Comparison of ENCODE assay signal across 1 cellular context in the genomic region with DNA sequence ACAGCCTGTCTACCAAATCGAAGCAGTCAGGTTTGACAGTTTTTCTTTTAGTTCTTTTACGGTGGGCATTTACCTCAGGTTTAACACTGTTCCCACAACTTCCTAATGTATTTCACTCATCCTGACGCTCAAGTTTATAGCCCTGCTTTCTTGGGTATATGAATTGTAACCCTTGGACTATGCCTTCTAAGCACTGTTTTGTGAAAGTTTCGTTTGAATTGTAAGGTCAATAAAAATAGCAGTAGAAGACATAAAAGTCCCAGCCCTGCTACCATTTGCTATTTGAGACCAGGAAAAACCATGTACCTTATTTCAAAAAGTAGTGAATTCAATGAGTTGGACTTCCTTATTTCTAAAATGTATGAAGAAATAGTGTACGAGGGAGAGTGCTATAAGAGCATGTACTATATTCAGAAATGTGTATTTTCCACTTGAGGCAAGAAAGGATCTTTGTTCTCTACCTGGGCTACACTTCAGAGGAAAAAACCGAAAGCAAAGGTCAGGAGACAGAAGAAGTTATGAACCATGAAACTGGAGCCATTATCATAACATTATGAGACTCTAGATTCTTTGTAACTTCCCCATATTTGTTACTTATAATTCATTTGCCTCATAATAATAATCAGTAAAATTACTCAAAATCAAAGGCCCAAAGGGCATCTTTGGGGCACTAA.
A peak's percentile ranks its signal among the peaks of the same experiment; 100 is the strongest.
TF ChIP-seq lines count a peak whose summit lies in the region.

No MANE protein-coding gene starts in this region.

TF ChIP-seq in HepG2, 621 proteins besides CTCF, POLR2A, EP300 and RAD21 (continues in another document):
- TF ChIP-seq ZNF44 (CRISPR knock-in tag; IDR thresholded peaks at IDR 0.05) (no peak), ZFP36L2 (CRISPR knock-in tag; IDR thresholded peaks at IDR 0.05) (no peak), KMT2B (CRISPR knock-in tag; IDR thresholded peaks at IDR 0.05) (no peak), NR2F1 (CRISPR knock-in tag; IDR thresholded peaks at IDR 0.05) (no peak), GATAD2A (CRISPR knock-in tag; IDR thresholded peaks at IDR 0.05) (peak; percentile 74), ZNF564 (CRISPR knock-in tag; IDR thresholded peaks at IDR 0.05) (no peak), ZNF543 (CRISPR knock-in tag; IDR thresholded peaks at IDR 0.05) (no peak), ZNF724P (CRISPR knock-in tag; IDR thresholded peaks at IDR 0.05; ENCODE audit: borderline replicate concordance) (no peak), GATAD1 (CRISPR knock-in tag; IDR thresholded peaks at IDR 0.05) (no peak), ERF (CRISPR knock-in tag; IDR thresholded peaks at IDR 0.05) (0 out of 2 replicates have a peak, but pooled peaks have one; percentile 20), CBX1 (IDR thresholded peaks at IDR 0.05; ENCODE audit: low read depth) (no peak), MBD4 (IDR thresholded peaks at IDR 0.05; ENCODE audit: borderline replicate concordance, low read length) (peak; percentile 79; the same call in 1 of the 2 replicates), AKNA (CRISPR knock-in tag; IDR thresholded peaks at IDR 0.05; ENCODE audit: borderline replicate concordance) (no peak), ZNF264 (CRISPR knock-in tag; IDR thresholded peaks at IDR 0.05) (no peak), SP5 (CRISPR knock-in tag; IDR thresholded peaks at IDR 0.05; ENCODE audit: borderline replicate concordance, low read depth) (no peak), FOXK1 (CRISPR knock-in tag; IDR thresholded peaks at IDR 0.05; ENCODE audit: borderline replicate concordance, low read depth) (no peak), ZNF678 (CRISPR knock-in tag; IDR thresholded peaks at IDR 0.05) (no peak), GLMP (CRISPR knock-in tag; IDR thresholded peaks at IDR 0.05; ENCODE audit: borderline replicate concordance) (no peak), ZFYVE20 (CRISPR knock-in tag; IDR thresholded peaks at IDR 0.05; ENCODE audit: borderline replicate concordance, low read depth) (no peak), ZNF839 (CRISPR knock-in tag; IDR thresholded peaks at IDR 0.05; ENCODE audit: borderline replicate concordance) (no peak), MYNN (CRISPR knock-in tag; IDR thresholded peaks at IDR 0.05; ENCODE audit: low read depth) (no peak), NPAS2 (CRISPR knock-in tag; IDR thresholded peaks at IDR 0.05; ENCODE audit: borderline replicate concordance) (no peak), SMARCC2 (IDR thresholded peaks at IDR 0.05) (no peak), CC2D1A (CRISPR knock-in tag; IDR thresholded peaks at IDR 0.05) (no peak), ASH2L (IDR thresholded peaks at IDR 0.05; ENCODE audit: insufficient read length, low read depth, low read length) (peak; percentile 80), RXRB (CRISPR knock-in tag; IDR thresholded peaks at IDR 0.05; ENCODE audit: borderline replicate concordance) (peak; percentile 34; the same call in 1 of the 2 replicates), ZNF441 (CRISPR knock-in tag; IDR thresholded peaks at IDR 0.05; ENCODE audit: borderline replicate concordance) (no peak), ARID4A (CRISPR knock-in tag; IDR thresholded peaks at IDR 0.05; ENCODE audit: borderline replicate concordance) (0 out of 2 replicates have a peak, but pooled peaks have one; percentile 14), HMG20A (CRISPR knock-in tag; IDR thresholded peaks at IDR 0.05; ENCODE audit: borderline replicate concordance) (peak; percentile 31; the same call in 1 of the 2 replicates), HNF4G (IDR thresholded peaks at IDR 0.05; ENCODE audit: borderline replicate concordance, low read depth, low read length) (peak; percentile 69; the same call in 1 of the 2 replicates), HNF4G (CRISPR knock-in tag; IDR thresholded peaks at IDR 0.05; ENCODE audit: borderline replicate concordance, low read depth) (no peak), KDM5A (IDR thresholded peaks at IDR 0.05; ENCODE audit: borderline replicate concordance, low read length) (no peak; the same call in 1 of the 2 replicates), MED1 (CRISPR knock-in tag; IDR thresholded peaks at IDR 0.05) (0 out of 2 replicates have a peak, but pooled peaks have one; percentile 33), IRX3 (CRISPR knock-in tag; IDR thresholded peaks at IDR 0.05; ENCODE audit: borderline replicate concordance, low read depth) (no peak)
- TF ChIP-seq, protein P1, sequence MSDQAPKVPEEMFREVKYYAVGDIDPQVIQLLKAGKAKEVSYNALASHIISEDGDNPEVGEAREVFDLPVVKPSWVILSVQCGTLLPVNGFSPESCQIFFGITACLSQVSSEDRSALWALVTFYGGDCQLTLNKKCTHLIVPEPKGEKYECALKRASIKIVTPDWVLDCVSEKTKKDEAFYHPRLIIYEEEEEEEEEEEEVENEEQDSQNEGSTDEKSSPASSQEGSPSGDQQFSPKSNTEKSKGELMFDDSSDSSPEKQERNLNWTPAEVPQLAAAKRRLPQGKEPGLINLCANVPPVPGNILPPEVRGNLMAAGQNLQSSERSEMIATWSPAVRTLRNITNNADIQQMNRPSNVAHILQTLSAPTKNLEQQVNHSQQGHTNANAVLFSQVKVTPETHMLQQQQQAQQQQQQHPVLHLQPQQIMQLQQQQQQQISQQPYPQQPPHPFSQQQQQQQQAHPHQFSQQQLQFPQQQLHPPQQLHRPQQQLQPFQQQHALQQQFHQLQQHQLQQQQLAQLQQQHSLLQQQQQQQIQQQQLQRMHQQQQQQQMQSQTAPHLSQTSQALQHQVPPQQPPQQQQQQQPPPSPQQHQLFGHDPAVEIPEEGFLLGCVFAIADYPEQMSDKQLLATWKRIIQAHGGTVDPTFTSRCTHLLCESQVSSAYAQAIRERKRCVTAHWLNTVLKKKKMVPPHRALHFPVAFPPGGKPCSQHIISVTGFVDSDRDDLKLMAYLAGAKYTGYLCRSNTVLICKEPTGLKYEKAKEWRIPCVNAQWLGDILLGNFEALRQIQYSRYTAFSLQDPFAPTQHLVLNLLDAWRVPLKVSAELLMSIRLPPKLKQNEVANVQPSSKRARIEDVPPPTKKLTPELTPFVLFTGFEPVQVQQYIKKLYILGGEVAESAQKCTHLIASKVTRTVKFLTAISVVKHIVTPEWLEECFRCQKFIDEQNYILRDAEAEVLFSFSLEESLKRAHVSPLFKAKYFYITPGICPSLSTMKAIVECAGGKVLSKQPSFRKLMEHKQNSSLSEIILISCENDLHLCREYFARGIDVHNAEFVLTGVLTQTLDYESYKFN (CRISPR knock-in tag; conservative IDR thresholded peaks at IDR 0.05) = peak; percentile 54
- TF ChIP-seq, protein P2, sequence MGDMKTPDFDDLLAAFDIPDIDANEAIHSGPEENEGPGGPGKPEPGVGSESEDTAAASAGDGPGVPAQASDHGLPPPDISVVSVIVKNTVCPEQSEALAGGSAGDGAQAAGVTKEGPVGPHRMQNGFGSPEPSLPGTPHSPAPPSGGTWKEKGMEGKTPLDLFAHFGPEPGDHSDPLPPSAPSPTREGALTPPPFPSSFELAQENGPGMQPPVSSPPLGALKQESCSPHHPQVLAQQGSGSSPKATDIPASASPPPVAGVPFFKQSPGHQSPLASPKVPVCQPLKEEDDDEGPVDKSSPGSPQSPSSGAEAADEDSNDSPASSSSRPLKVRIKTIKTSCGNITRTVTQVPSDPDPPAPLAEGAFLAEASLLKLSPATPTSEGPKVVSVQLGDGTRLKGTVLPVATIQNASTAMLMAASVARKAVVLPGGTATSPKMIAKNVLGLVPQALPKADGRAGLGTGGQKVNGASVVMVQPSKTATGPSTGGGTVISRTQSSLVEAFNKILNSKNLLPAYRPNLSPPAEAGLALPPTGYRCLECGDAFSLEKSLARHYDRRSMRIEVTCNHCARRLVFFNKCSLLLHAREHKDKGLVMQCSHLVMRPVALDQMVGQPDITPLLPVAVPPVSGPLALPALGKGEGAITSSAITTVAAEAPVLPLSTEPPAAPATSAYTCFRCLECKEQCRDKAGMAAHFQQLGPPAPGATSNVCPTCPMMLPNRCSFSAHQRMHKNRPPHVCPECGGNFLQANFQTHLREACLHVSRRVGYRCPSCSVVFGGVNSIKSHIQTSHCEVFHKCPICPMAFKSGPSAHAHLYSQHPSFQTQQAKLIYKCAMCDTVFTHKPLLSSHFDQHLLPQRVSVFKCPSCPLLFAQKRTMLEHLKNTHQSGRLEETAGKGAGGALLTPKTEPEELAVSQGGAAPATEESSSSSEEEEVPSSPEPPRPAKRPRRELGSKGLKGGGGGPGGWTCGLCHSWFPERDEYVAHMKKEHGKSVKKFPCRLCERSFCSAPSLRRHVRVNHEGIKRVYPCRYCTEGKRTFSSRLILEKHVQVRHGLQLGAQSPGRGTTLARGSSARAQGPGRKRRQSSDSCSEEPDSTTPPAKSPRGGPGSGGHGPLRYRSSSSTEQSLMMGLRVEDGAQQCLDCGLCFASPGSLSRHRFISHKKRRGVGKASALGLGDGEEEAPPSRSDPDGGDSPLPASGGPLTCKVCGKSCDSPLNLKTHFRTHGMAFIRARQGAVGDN (CRISPR knock-in tag; IDR thresholded peaks at IDR 0.05) = no peak
- TF ChIP-seq, protein P3, sequence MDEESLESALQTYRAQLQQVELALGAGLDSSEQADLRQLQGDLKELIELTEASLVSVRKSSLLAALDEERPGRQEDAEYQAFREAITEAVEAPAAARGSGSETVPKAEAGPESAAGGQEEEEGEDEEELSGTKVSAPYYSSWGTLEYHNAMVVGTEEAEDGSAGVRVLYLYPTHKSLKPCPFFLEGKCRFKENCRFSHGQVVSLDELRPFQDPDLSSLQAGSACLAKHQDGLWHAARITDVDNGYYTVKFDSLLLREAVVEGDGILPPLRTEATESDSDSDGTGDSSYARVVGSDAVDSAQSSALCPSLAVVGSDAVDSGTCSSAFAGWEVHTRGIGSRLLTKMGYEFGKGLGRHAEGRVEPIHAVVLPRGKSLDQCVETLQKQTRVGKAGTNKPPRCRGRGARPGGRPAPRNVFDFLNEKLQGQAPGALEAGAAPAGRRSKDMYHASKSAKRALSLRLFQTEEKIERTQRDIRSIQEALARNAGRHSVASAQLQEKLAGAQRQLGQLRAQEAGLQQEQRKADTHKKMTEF (CRISPR knock-in tag; IDR thresholded peaks at IDR 0.05) = peak; percentile 41; the same call in 1 of the 2 replicates
